28 cellular contexts compared by ENCODE assay signal in genomic region chr6:1503811-1504210, GRCh38.
"Had no signal": no experiment of that assay in that cellular context is flagged by ENCODE, and none has a peak within 500 bp of the region (broad histone marks: within the 10 kb centered on the region; RNA-seq: fewer than 3 reads in every experiment).

No MANE protein-coding gene starts in this region.

- DNase-seq: kidney glomerular epithelial cell; left colon; left lung; lower lobe of right lung; mammary epithelial cell; mesenchymal stem cell; naive B cell; natural killer cell; ovary; stimulated activated CD4-positive, alpha-beta T cell treated with anti-CD3 and anti-CD28 coated beads, Interleukin-12 subunit alpha, Interleukin-12 subunit beta, amount 100 ng/mL, for 4 hours; stimulated activated CD4-positive, alpha-beta T cell treated with anti-CD3 and anti-CD28 coated beads, Interleukin-15, amount 100 ng/mL, for 24 hours; stimulated activated CD4-positive, alpha-beta T cell treated with anti-CD3 and anti-CD28 coated beads, Interleukin-2, amount 100 ng/mL, for 24 hours; stimulated activated CD4-positive, alpha-beta T cell treated with anti-CD3 and anti-CD28 coated beads, Interleukin-4, amount 100 ng/mL, for 1 hour; stimulated activated naive B cell treated with anti-CD40 and anti-IgM and Interleukin-4, amounts not matched to agents 10 μg/mL and 1 μg/mL and 100 μg/mL, for 72 hours; stimulated activated naive CD8-positive, alpha-beta T cell treated with anti-CD3 and anti-CD28 coated beads, Interleukin-15, Interleukin-2, amounts not matched to agents 100 U/mL and 50 U/mL, for 24 hours; stomach; testis; thyroid gland; transverse colon; upper lobe of left lung had no signal

- H3K27ac Mint-ChIP-seq: mesothelial cell of epicardium; naive B cell; natural killer cell; progenitor cell of endocrine pancreas; stimulated activated naive B cell treated with anti-CD40 and anti-IgM and Interleukin-4, amounts not matched to agents 10 μg/mL and 1 μg/mL and 100 μg/mL, for 72 hours had no signal

- H3K4me1 Mint-ChIP-seq: naive B cell; natural killer cell; stimulated activated naive B cell treated with anti-CD40 and anti-IgM and Interleukin-4, amounts not matched to agents 10 μg/mL and 1 μg/mL and 100 μg/mL, for 72 hours had no signal

- H3K36me3 Mint-ChIP-seq: mesothelial cell of epicardium; naive B cell; natural killer cell; stimulated activated naive B cell treated with anti-CD40 and anti-IgM and Interleukin-4, amounts not matched to agents 10 μg/mL and 1 μg/mL and 100 μg/mL, for 72 hours had no signal

- H3K9me3 Mint-ChIP-seq: mesothelial cell of epicardium; natural killer cell; stimulated activated naive B cell treated with anti-CD40 and anti-IgM and Interleukin-4, amounts not matched to agents 10 μg/mL and 1 μg/mL and 100 μg/mL, for 72 hours had no signal

- FAIRE-seq: keratinocyte had no signal

- H3K4me3 ChIP-seq: hepatocyte, left lung, lower lobe of right lung, ovary, skin epidermis, stomach, testis, thyroid gland, transverse colon, upper lobe of left lung, vagina had no signal

- ATAC-seq: left colon; left lung; lower lobe of right lung; natural killer cell; right cardiac atrium; sciatic nerve; stimulated activated naive B cell treated with anti-CD40 and anti-IgM and Interleukin-4, amounts not matched to agents 10 μg/mL and 1 μg/mL and 100 μg/mL, for 72 hours; stimulated activated naive CD8-positive, alpha-beta T cell treated with anti-CD3 and anti-CD28 coated beads, Interleukin-15, Interleukin-2, amounts not matched to agents 100 U/mL and 50 U/mL, for 24 hours had no signal

- H3K4me3 Mint-ChIP-seq: mesothelial cell of epicardium; naive B cell; natural killer cell; stimulated activated naive B cell treated with anti-CD40 and anti-IgM and Interleukin-4, amounts not matched to agents 10 μg/mL and 1 μg/mL and 100 μg/mL, for 72 hours had no signal
